Comparison of ENCODE assay signal across 8 cellular contexts in genomic region chr11:66068154-66068821, GRCh38. TPM values are rescaled to one million over a fixed set of nuclear protein-coding genes. Genes with fewer than 3 reads are reported as not detected.
DNase-seq lines count a peak whose midpoint lies in the region; ATAC-seq lines count a peak whose summit lies in the region.

No MANE protein-coding gene starts in this region.

- no peak overlapping the region for H3K4ac ChIP-seq in mesendoderm (ENCODE audit: low read depth, low read length)

- H3K9ac ChIP-seq in GM23248 = peak overlapping the region; percentile 85; the same call in 1 of the 2 replicates
- no peak overlapping the region for H3K9ac ChIP-seq in mesendoderm (ENCODE audit: low read length)

- H3K36me3 ChIP-seq in GM23248 (ENCODE audit: low read depth) (peaks cover 40% of the 10 kb centered on the region), mesendoderm (ENCODE audit: control insufficient read depth, insufficient read depth, low read length) (peaks cover 9% of the 10 kb centered on the region)
- peaks cover 43% of the 10 kb centered on the region for H3K36me3 ChIP-seq in effector memory CD4-positive, alpha-beta T cell (ENCODE audit: control insufficient read depth, insufficient read depth, low read length)

- peaks cover 74% of the 10 kb centered on the region for H3F3A ChIP-seq in GM23248 (ENCODE audit: insufficient read depth)

- no peak overlapping the region for H3K56ac ChIP-seq in mesendoderm (ENCODE audit: low read length)

- H3K4me3 ChIP-seq in GM23248 = 0 out of 2 replicates have a peak overlapping the region, but pooled peaks have one; percentile 90
- no peak overlapping the region for H3K4me3 ChIP-seq in effector memory CD4-positive, alpha-beta T cell (ENCODE audit: insufficient read depth, low read depth, low read length, poor library complexity, severe bottlenecking)
- H3K4me3 ChIP-seq in mesendoderm (ENCODE audit: low read length) = no peak overlapping the region

- no peaks in the 10 kb centered on the region for H3K9me2 ChIP-seq in GM23248 (ENCODE audit: insufficient read depth)

- no peak overlapping the region for H2BK15ac ChIP-seq in mesendoderm (replicated peaks; ENCODE audit: low read depth)

- no peak overlapping the region for H3K23ac ChIP-seq in mesendoderm (ENCODE audit: low read length)

- H3K27me3 ChIP-seq in GM23248 (replicated peaks; ENCODE audit: insufficient read depth) (no peaks in the 10 kb centered on the region), mesendoderm (ENCODE audit: insufficient read depth, low read length, poor library complexity) (no peaks in the 10 kb centered on the region)
- no peaks in the 10 kb centered on the region for H3K27me3 ChIP-seq in effector memory CD4-positive, alpha-beta T cell (replicated peaks; ENCODE audit: control insufficient read depth, insufficient read depth, low read length, poor library complexity, severe bottlenecking)

- peak overlapping the region; percentile 90 for H3K27ac ChIP-seq in GM23248
- peak overlapping the region; percentile 84 for H3K27ac ChIP-seq in effector memory CD4-positive, alpha-beta T cell (ENCODE audit: insufficient read depth, low read length, poor library complexity, severe bottlenecking)
- peak overlapping the region; percentile 1 for H3K27ac ChIP-seq in mesendoderm (ENCODE audit: low read depth, low read length)

- no peak overlapping the region for H4K8ac ChIP-seq in mesendoderm (ENCODE audit: low read depth, low read length)

- no peak overlapping the region for H2BK5ac ChIP-seq in mesendoderm (ENCODE audit: low read length)

- H3K4me1 ChIP-seq in GM23248 (ENCODE audit: insufficient read depth) (peaks cover 12% of the 10 kb centered on the region), mesendoderm (ENCODE audit: control insufficient read depth, low read depth, low read length) (peaks cover 6% of the 10 kb centered on the region)
- peaks cover 28% of the 10 kb centered on the region for H3K4me1 ChIP-seq in effector memory CD4-positive, alpha-beta T cell (ENCODE audit: control insufficient read depth, insufficient read depth, low read length, poor library complexity, severe bottlenecking)

- WGBS in GM23248 (ENCODE audit: low coverage in 1 of 2, low lambda C conversion rate in 2 of 2, missing lambda C conversion rate in 2 of 2), 2 experiments = 61 to 65% methylated on average over 16 to 17 of the region's 17 CpGs
- no CpG with 5 or more reads among the region's 17 CpGs for WGBS in mesendoderm (ENCODE audit: extremely low coverage, insufficient coverage, low lambda C conversion rate)

- H3K79me1 ChIP-seq in mesendoderm (ENCODE audit: low read length) = peaks cover 9% of the 10 kb centered on the region

- no peak overlapping the region for H2BK120ac ChIP-seq in mesendoderm (ENCODE audit: low read depth, low read length)

- 0 out of 2 replicates have a peak, but pooled peaks cover 3% of the 10 kb centered on the region for H4K20me1 ChIP-seq in GM23248 (ENCODE audit: insufficient read depth)

- H2AFZ ChIP-seq in GM23248 = no peak overlapping the region

- H2AK5ac ChIP-seq in mesendoderm (ENCODE audit: low read length) = no peak overlapping the region

- H3K79me2 ChIP-seq in GM23248 (ENCODE audit: insufficient read depth) (peaks cover 61% of the 10 kb centered on the region), mesendoderm (ENCODE audit: control insufficient read depth, insufficient read depth, low read length) (peaks cover 12% of the 10 kb centered on the region)

- peak; percentile 79 for DNase-seq in AG08396 (ENCODE audit: low spot score)
- peak; percentile 71 for DNase-seq in GM23248
- DNase-seq in NCI-H82 (lab: John Stamatoyannopoulos, UW) = peak; percentile 83
- peak; percentile 89 for DNase-seq in activated CD8-positive, alpha-beta memory T cell treated with anti-CD3 and anti-CD28 coated beads for 24 hours
- peak; percentile 54 to 70 (median 59) for DNase-seq in effector memory CD4-positive, alpha-beta T cell
- DNase-seq in mesendoderm = peak; percentile 89
- DNase-seq in stimulated activated CD8-positive, alpha-beta memory T cell treated with anti-CD3 and anti-CD28 coated beads, Interleukin-2, amount 100 ng/mL, for 1 hour (ENCODE audit: low read depth in 2 of 2) = peak; percentile 53 to 64

- in situ Hi-C loops in GM23248 (cut with MboI) = no loop called here

- no peak overlapping the region for H3K4me2 ChIP-seq in GM23248 (ENCODE audit: unreplicated experiment)
- H3K4me2 ChIP-seq in mesendoderm (ENCODE audit: low read length) = no peak overlapping the region

- no peaks in the 10 kb centered on the region for H3K9me3 ChIP-seq in GM23248 (ENCODE audit: low read depth)
- H3K9me3 ChIP-seq in effector memory CD4-positive, alpha-beta T cell (ENCODE audit: control insufficient read depth, low read length) = no peaks in the 10 kb centered on the region

- no peak overlapping the region for H4K5ac ChIP-seq in mesendoderm (ENCODE audit: low read length)

- ATAC-seq in HG03045 (IDR thresholded peaks at IDR 0.05; ENCODE audit: unreplicated experiment) = no peak

- no peak overlapping the region for H3K18ac ChIP-seq in mesendoderm (ENCODE audit: low read length)

RNA-seq across cellular contexts. Expression of gene PACS1, which starts 1.8 kb away (rescaled TPM):
- total RNA-seq in GM23248 (2014; rRNA removed; shearing (Covaris generic)) = 44.6 and 48.9 TPM in 2 replicates
- 33.2 and 36.0 TPM in 2 replicates for polyA plus RNA-seq in GM23248 (2016; fragmentation: Nextera tagmentation; extraction: Ambion mirVana)
- polyA plus RNA-seq in mesendoderm (2013, experiment 1 of 2) = 20.2 TPM
- 20.8 TPM for polyA plus RNA-seq in mesendoderm (2013, experiment 2 of 2)

RNA-seq across cellular contexts. Expression of gene SF3B2, which starts 16.1 kb away (rescaled TPM):
- 95.7 and 117 TPM in 2 replicates for total RNA-seq in GM23248 (2014; rRNA removed; shearing (Covaris generic))
- 146 and 152 TPM in 2 replicates for polyA plus RNA-seq in GM23248 (2016; fragmentation: Nextera tagmentation; extraction: Ambion mirVana)
- polyA plus RNA-seq in mesendoderm (2013, experiment 1 of 2) = 150 TPM
- 150 TPM for polyA plus RNA-seq in mesendoderm (2013, experiment 2 of 2)

RNA-seq across cellular contexts. Expression of gene GAL3ST3, which starts 19.3 kb away (rescaled TPM):
- not detected in 2 replicates for total RNA-seq in GM23248 (2014; rRNA removed; shearing (Covaris generic))
- not detected in 2 replicates for polyA plus RNA-seq in GM23248 (2016; fragmentation: Nextera tagmentation; extraction: Ambion mirVana)
- polyA plus RNA-seq in mesendoderm (2013, experiment 1 of 2) = 5.4 TPM
- 5.8 TPM for polyA plus RNA-seq in mesendoderm (2013, experiment 2 of 2)

RNA-seq across cellular contexts. Expression of gene CATSPER1, which starts 42.0 kb away (rescaled TPM):
- total RNA-seq in GM23248 (2014; rRNA removed; shearing (Covaris generic)) = not detected in 2 replicates
- polyA plus RNA-seq in GM23248 (2016; fragmentation: Nextera tagmentation; extraction: Ambion mirVana) = 1.1 and 1.7 TPM in 2 replicates
- not detected for polyA plus RNA-seq in mesendoderm (2013, experiment 1 of 2)
- not detected for polyA plus RNA-seq in mesendoderm (2013, experiment 2 of 2)

RNA-seq across cellular contexts. Expression of gene CST6, which starts 56.5 kb away (rescaled TPM):
- 15.3 and 21.9 TPM in 2 replicates for total RNA-seq in GM23248 (2014; rRNA removed; shearing (Covaris generic))
- 35.1 and 35.3 TPM in 2 replicates for polyA plus RNA-seq in GM23248 (2016; fragmentation: Nextera tagmentation; extraction: Ambion mirVana)
- 0.88 TPM for polyA plus RNA-seq in mesendoderm (2013, experiment 1 of 2)
- 0.88 TPM for polyA plus RNA-seq in mesendoderm (2013, experiment 2 of 2)

Comparison
In these comparisons a context has a peak if more than half of its experiments do, and no peak if none do; other contexts are left out.
1. H3K27ac ChIP-seq: peak in every context shown above with its lines; median percentile 90 in GM23248; 84 in effector memory CD4-positive, alpha-beta T cell; 1 in mesendoderm.